8 cellular contexts compared by ENCODE assay signal in the genomic region with DNA sequence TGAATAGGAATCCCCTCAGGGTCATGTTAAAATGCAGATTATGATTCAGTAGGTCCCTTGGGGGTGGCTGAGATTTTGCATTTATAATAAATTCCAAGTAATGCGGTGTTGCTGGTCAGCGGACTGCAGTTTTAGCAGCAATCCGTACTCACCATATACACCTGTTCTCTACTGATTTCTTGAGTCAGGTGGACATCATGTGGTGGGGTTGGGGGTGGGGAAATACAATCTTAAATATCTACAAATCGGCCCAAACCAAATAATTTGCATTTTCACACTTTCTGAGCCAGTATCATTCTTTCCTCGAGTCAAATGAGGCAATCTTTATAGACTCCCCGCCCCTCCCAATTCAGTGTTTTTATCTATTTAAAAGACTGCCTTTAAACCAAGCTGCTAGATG. TPM values are rescaled to one million over a fixed set of nuclear protein-coding genes. Genes with fewer than 3 reads are reported as not detected.
A peak's percentile ranks its signal among the peaks of the same experiment; 100 is the strongest.
DNase-seq lines count a peak whose midpoint lies in the region; ATAC-seq and TF ChIP-seq lines count a peak whose summit lies in the region.

No MANE protein-coding gene starts in this region.

- H3K4me3 Mint-ChIP-seq in T-cell: peak overlapping the region; percentile 93 to 97 (median 94)

- no peak overlapping the region for H3K27ac Mint-ChIP-seq in T-cell

- no peaks in the 10 kb centered on the region; the same call in 1 of the 2 replicates for H3K27me3 ChIP-seq in H7 (ENCODE audit: control insufficient read depth, insufficient read depth, low read length)
- H3K27me3 ChIP-seq in skeletal muscle tissue (ENCODE audit: control insufficient read depth in 3 of 3, insufficient read depth in 3 of 3, low read length in 3 of 3): no peaks in the 10 kb centered on the region

- H3K4me3 ChIP-seq in H7 (ENCODE audit: insufficient read depth, low read depth, low read length) (peak overlapping the region; percentile 85), fibroblast of villous mesenchyme (ENCODE audit: low read depth, low read length) (peak overlapping the region; percentile 96), skeletal muscle tissue (ENCODE audit: low read length in 3 of 3) (peak overlapping the region; percentile 91 to 99 (median 95))

- H3K36me3 ChIP-seq in H7 (replicated peaks; ENCODE audit: control insufficient read depth, insufficient read depth, low read length): no peaks in the 10 kb centered on the region
- peaks cover 0 to 2% (median 0%) of the 10 kb centered on the region in 3 donors for H3K36me3 ChIP-seq in skeletal muscle tissue (ENCODE audit: control insufficient read depth in 3 of 3, insufficient read depth in 3 of 3, low read length in 3 of 3)

- no peaks in the 10 kb centered on the region for H3K9me3 Mint-ChIP-seq in T-cell

- H3K4me1 ChIP-seq in skeletal muscle tissue (ENCODE audit: control insufficient read depth in 3 of 3, insufficient read depth in 3 of 3, low read length in 3 of 3): peaks cover 6 to 13% (median 6%) of the 10 kb centered on the region in 3 donors

- H3K36me3 Mint-ChIP-seq in T-cell: no peaks in the 10 kb centered on the region

- POLR2A ChIA-PET in T-cell (lab: Charles Lee): interaction anchor here in 1 of 2 donors (0.6 kb wide), 2 partner anchors 96 to 451 kb away, joined by 3 read pairs; no protein-coding TSS in a partner anchor

- no peaks in the 10 kb centered on the region for H3K27me3 Mint-ChIP-seq in T-cell

- H3K27ac ChIP-seq in skeletal muscle tissue (ENCODE audit: low read depth, low read length): peak overlapping the region; percentile 72

- H3K9me3 ChIP-seq in skeletal muscle tissue (ENCODE audit: control insufficient read depth in 3 of 3, low read length in 3 of 3): no peaks in the 10 kb centered on the region

- no peak for TF ChIP-seq CTCF in fibroblast of villous mesenchyme (IDR thresholded peaks at IDR 0.05; ENCODE audit: insufficient read depth, low read depth, low read length)

- CTCF ChIA-PET in T-cell (lab: Charles Lee): interaction anchor here in 1 of 2 donors (0.6 to 0.7 kb wide), 2 partner anchors 288 to 842 kb away, joined by 3 read pairs; no protein-coding TSS in a partner anchor

- peaks cover 14 to 24% (median 21%) of the 10 kb centered on the region in 3 donors for H3K4me1 Mint-ChIP-seq in T-cell

- no peak for DNase-seq in H7
- DNase-seq in T-cell: no peak
- no peak for DNase-seq in fibroblast of villous mesenchyme (ENCODE audit: low read depth)
- no peak for DNase-seq in superior temporal gyrus (ENCODE audit: extremely low spot score)
- no peak for DNase-seq in NCI-H345 treated with DMSO at 0.1 percent for 48 hours (lab: John Stamatoyannopoulos, UW; ENCODE audit: unreplicated experiment)
- DNase-seq in foreskin melanocyte: no peak

- peak overlapping the region; percentile 79 to 90 (median 79) for H3K9ac ChIP-seq in skeletal muscle tissue (ENCODE audit: low read depth in 1 of 3, low read length in 3 of 3)

- ATAC-seq in T-cell (replicated peaks in 1 of 4) (no peak), GM21737 (IDR thresholded peaks at IDR 0.05; ENCODE audit: unreplicated experiment) (no peak)

RNA-seq across cellular contexts. Expression of a gene that starts 0.9 kb away (rescaled TPM):
- total RNA-seq in H7 (2014; rRNA removed; shearing (Covaris generic)): 8.4 and 18.4 TPM in 2 replicates
- 1 to 10 TPM; 2.4 to 4.3 (median 3.5) TPM for total RNA-seq in T-cell
- total RNA-seq in fibroblast of villous mesenchyme: 11.0 and 13.0 TPM in 2 replicates
- 22.4 TPM for total RNA-seq in skeletal muscle tissue
